In the genomic region with DNA sequence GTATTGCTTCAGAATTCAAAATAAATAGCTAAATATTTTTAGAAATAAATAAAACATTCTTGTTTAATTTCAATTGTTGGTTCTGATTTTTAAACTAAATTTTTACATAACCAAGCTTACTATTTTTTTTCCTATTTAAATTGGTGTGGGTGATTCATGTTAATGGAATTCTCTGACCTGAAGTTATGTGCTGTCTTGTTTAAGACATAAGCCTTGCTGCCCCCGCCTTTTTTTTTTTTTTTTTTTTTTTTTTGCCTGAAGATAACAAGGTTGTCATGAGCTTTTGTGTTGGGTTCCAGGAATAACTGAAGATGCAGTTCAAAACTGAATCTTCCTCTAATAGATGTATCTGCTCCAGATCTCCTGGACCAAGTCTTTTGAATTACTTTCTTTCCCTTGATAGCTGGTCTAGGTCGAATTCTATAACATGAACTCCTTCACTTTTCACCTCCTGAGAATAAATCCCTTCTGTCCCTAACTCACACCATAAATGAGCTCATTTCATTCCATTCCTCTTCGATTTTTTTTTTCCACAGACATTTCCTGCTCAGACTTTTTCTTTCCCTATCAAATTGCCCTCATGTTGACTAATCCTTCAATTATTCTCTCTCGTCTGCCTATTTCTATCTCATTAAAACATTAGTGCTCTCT, we compare ENCODE assay signal across 16 cellular contexts.
DNase-seq lines count a peak whose midpoint lies in the region; ATAC-seq, FAIRE-seq and TF ChIP-seq lines count a peak whose summit lies in the region.
"Had no signal": no experiment of that assay in that cellular context is flagged by ENCODE, and none has a peak within 500 bp of the region (broad histone marks: within the 10 kb centered on the region; RNA-seq: fewer than 3 reads in every experiment).

No MANE protein-coding gene starts in this region.

- peak; percentile 4 for DNase-seq in H54 (ENCODE audit: insufficient read length, low spot score)
- DNase-seq in adipocyte (ENCODE audit: low read depth), result peak; percentile 47
- peak; percentile 72 to 83 for DNase-seq in foreskin keratinocyte
- no peak for DNase-seq in smooth muscle cell (lab: John Stamatoyannopoulos, UW; ENCODE audit: unreplicated experiment)
- DNase-seq in mesenteric fat pad (ENCODE audit: low spot score), result no peak
- DNase-seq in frontal cortex (ENCODE audit: low spot score in 2 of 2), result no peak
- DNase-seq in GM19238 (ENCODE audit: insufficient read length, low spot score), result no peak
- DNase-seq: activated T-cell treated with anti-CD3 and anti-CD28 coated beads for 4 hours, anterior cingulate cortex, DMS79, left cardiac atrium, NCI-H446 treated with DMSO at 0.1 percent for 48 hours, SHP77, substantia nigra had no signal

- peak overlapping the region; percentile 60 for H3K27ac ChIP-seq in foreskin keratinocyte
- peak overlapping the region; percentile 92 for H3K27ac ChIP-seq in smooth muscle cell (ENCODE audit: low read depth)
- H3K27ac ChIP-seq: parathyroid adenoma had no signal

- peaks cover 6% of the 10 kb centered on the region for H3K4me1 ChIP-seq in adipocyte (ENCODE audit: control insufficient read depth, insufficient read depth, low read length)
- H3K4me1 ChIP-seq in foreskin keratinocyte, result peaks cover 9% of the 10 kb centered on the region
- no peaks in the 10 kb centered on the region for H3K4me1 ChIP-seq in smooth muscle cell (ENCODE audit: low read depth)
- H3K4me1 ChIP-seq: parathyroid adenoma had no signal

- H3K4me3 ChIP-seq in adipocyte (ENCODE audit: low read length), result no peak overlapping the region
- H3K4me3 ChIP-seq in smooth muscle cell, result no peak overlapping the region

- 19% methylated on average over 4 of the region's 4 CpGs for WGBS in smooth muscle cell (ENCODE audit: low lambda C conversion rate)

- TF ChIP-seq POLR2A in H54 (IDR thresholded peaks at IDR 0.05; ENCODE audit: low read depth, low read length), result no peak

- H3K36me3 ChIP-seq in adipocyte (ENCODE audit: control insufficient read depth, insufficient read depth, low read length, severe bottlenecking) (no peaks in the 10 kb centered on the region), smooth muscle cell (ENCODE audit: low read depth) (no peaks in the 10 kb centered on the region)

- H3K79me2 ChIP-seq in smooth muscle cell (ENCODE audit: low read depth), result no peaks in the 10 kb centered on the region
- H3K79me2 ChIP-seq: parathyroid adenoma had no signal

- no peak overlapping the region for H3K9ac ChIP-seq in adipocyte (ENCODE audit: low read length)
- peak overlapping the region; percentile 51 for H3K9ac ChIP-seq in smooth muscle cell (ENCODE audit: low read depth)
- H3K9ac ChIP-seq: parathyroid adenoma had no signal

- H2AFZ ChIP-seq in smooth muscle cell (ENCODE audit: low read depth), result no peak overlapping the region
- H2AFZ ChIP-seq: parathyroid adenoma had no signal

- no peaks in the 10 kb centered on the region for H4K20me1 ChIP-seq in smooth muscle cell (ENCODE audit: low read depth)

- TF ChIP-seq CTCF in foreskin keratinocyte (conservative IDR thresholded peaks at IDR 0.05) (no peak), smooth muscle cell (IDR thresholded peaks at IDR 0.05; ENCODE audit: borderline replicate concordance, insufficient read depth, poor library complexity, severe bottlenecking) (no peak)

- no peaks in the 10 kb centered on the region for H3F3A ChIP-seq in smooth muscle cell (ENCODE audit: low read depth)

- no peaks in the 10 kb centered on the region for H3K9me3 ChIP-seq in adipocyte (ENCODE audit: control insufficient read depth, low read length)
- no peaks in the 10 kb centered on the region for H3K9me3 ChIP-seq in smooth muscle cell (replicated peaks; ENCODE audit: low read depth)

- H3K27me3 ChIP-seq in adipocyte (replicated peaks; ENCODE audit: control insufficient read depth, insufficient read depth, low read length) (no peaks in the 10 kb centered on the region), foreskin keratinocyte (no peaks in the 10 kb centered on the region), smooth muscle cell (ENCODE audit: low read depth) (no peaks in the 10 kb centered on the region)

- peak; percentile 62 for ATAC-seq in foreskin keratinocyte

- FAIRE-seq in H54 (lab: Jason Lieb, UNC), result no peak
- FAIRE-seq in frontal cortex (lab: Jason Lieb, UNC), result no peak
- FAIRE-seq: GM18507 had no signal

- peak overlapping the region; percentile 66 for H3K4me2 ChIP-seq in smooth muscle cell

Comparison
In these comparisons a context has a peak if more than half of its experiments do, and no peak if none do; other contexts are left out.
1. DNase-seq: peak in H54 (single experiment), adipocyte (single experiment) and foreskin keratinocyte (2 of 2); none in smooth muscle cell (single experiment), mesenteric fat pad (single experiment), frontal cortex (0 of 2) and GM19238 (single experiment).